ENCODE assay signal across 21 cellular contexts in the genomic region with DNA sequence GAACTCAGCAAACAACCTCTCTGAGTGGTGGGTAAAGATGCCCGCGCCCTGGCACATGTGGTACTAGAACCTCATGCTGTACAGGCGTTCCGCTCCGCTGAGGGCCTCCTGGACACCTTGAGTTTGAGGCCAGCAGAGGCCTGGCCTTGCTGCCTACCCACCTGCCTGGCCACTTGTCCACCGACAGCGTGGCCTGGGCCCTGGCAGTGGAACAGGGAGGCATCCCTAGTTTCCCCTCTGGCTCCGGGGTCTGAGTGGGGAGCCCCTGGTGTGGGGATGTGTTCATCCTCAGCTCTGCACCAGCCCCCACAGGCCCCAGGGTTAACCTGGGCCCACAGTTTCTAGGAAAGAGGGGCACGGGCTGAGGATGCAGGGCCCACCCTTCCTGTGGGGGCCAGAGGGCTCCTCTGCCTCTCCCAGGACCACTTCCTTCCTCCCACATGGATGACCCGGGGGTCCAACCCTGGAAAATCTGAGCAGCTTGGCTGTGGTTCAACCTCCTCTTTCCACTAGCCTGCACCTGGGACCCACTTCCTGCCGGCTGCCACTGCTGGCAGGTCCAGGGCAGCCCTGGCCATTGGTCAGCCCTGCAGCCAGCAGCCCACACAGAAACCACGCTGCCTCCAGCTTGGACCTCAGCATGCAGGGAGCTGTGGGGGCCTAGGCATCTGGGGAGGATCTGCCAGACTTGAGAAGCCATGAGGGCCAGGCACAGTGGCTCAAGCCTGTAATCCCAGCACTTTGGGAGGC.
"Had no signal": no experiment of that assay in that cellular context is flagged by ENCODE, and none has a peak within 500 bp of the region (broad histone marks: within the 10 kb centered on the region; RNA-seq: fewer than 3 reads in every experiment).

No MANE protein-coding gene starts in this region.

- H3K27ac Mint-ChIP-seq: activated B cell treated with CpG ODN at 0.5 μM for 24 hours; activated CD8-positive, alpha-beta T cell treated with anti-CD3 and anti-CD28 coated beads, Interleukin-2, amount 10 ng/mL, durations not matched to agents 7 days and 5 days; activated naive CD8-positive, alpha-beta T cell; effector memory CD8-positive, alpha-beta T cell; natural killer cell treated with Interleukin-12 subunit alpha and Interleukin-12 subunit beta and Interleukin-15 and Interleukin-18, amount 100 ng/mL, for 72 hours had no signal

- H3K9me3 ChIP-seq: left ventricle myocardium inferior, testis had no signal

- ATAC-seq: activated CD8-positive, alpha-beta T cell treated with anti-CD3 and anti-CD28 coated beads, Interleukin-2, amount 10 ng/mL, durations not matched to agents 7 days and 5 days; effector memory CD8-positive, alpha-beta T cell; natural killer cell treated with Interleukin-12 subunit alpha and Interleukin-12 subunit beta and Interleukin-15 and Interleukin-18, amount 100 ng/mL, for 72 hours; sciatic nerve; stimulated activated naive CD8-positive, alpha-beta T cell treated with anti-CD3 and anti-CD28 coated beads, Interleukin-15, amount 100 ng/mL, for 72 hours had no signal

- H3K9me3 Mint-ChIP-seq: activated B cell treated with CpG ODN at 0.5 μM for 24 hours; central memory CD8-positive, alpha-beta T cell; effector memory CD8-positive, alpha-beta T cell; natural killer cell treated with Interleukin-12 subunit alpha and Interleukin-12 subunit beta and Interleukin-15 and Interleukin-18, amount 100 ng/mL, for 72 hours; stimulated activated naive CD8-positive, alpha-beta T cell treated with anti-CD3 and anti-CD28 coated beads, Interleukin-15, amount 100 ng/mL, for 72 hours had no signal

- H3K4me1 Mint-ChIP-seq: central memory CD8-positive, alpha-beta T cell had no signal

- H3K36me3 Mint-ChIP-seq: activated naive CD8-positive, alpha-beta T cell; brain; natural killer cell treated with Interleukin-12 subunit alpha and Interleukin-12 subunit beta and Interleukin-15 and Interleukin-18, amount 100 ng/mL, for 72 hours had no signal

- H3K27ac ChIP-seq: epithelial cell of prostate, left ventricle myocardium inferior, testis had no signal

- H3K4me3 Mint-ChIP-seq: activated B cell treated with CpG ODN at 0.5 μM for 24 hours; activated CD8-positive, alpha-beta T cell treated with anti-CD3 and anti-CD28 coated beads, Interleukin-2, amount 10 ng/mL, durations not matched to agents 7 days and 5 days; activated naive CD8-positive, alpha-beta T cell; central memory CD8-positive, alpha-beta T cell; effector memory CD8-positive, alpha-beta T cell; natural killer cell treated with Interleukin-12 subunit alpha and Interleukin-12 subunit beta and Interleukin-15 and Interleukin-18, amount 100 ng/mL, for 72 hours; stimulated activated naive CD8-positive, alpha-beta T cell treated with anti-CD3 and anti-CD28 coated beads, Interleukin-15, amount 100 ng/mL, for 72 hours had no signal

- H3K4me3 ChIP-seq: left ventricle myocardium inferior, testis had no signal

- H3K36me3 ChIP-seq: left ventricle myocardium inferior had no signal

- DNase-seq: activated B cell treated with CpG ODN at 0.5 μM for 24 hours; activated CD4-positive, alpha-beta T cell treated with anti-CD3 and anti-CD28 coated beads for 48 hours; activated CD8-positive, alpha-beta memory T cell treated with anti-CD3 and anti-CD28 coated beads, Interleukin-2, amount 50 U/mL, for 4 hours; activated CD8-positive, alpha-beta T cell treated with anti-CD3 and anti-CD28 coated beads, Interleukin-2, amount 10 ng/mL, durations not matched to agents 7 days and 5 days; activated effector memory CD4-positive, alpha-beta T cell treated with anti-CD3 and anti-CD28 coated beads, Interleukin-2, amount 50 U/mL, for 16 hours; activated T-cell treated with anti-CD3 and anti-CD28 coated beads, Interleukin-2, amount 50 U/mL, for 48 hours; cortex of kidney; effector memory CD8-positive, alpha-beta T cell; left ventricle myocardium inferior; mesendoderm; nucleus accumbens; stimulated activated CD4-positive, alpha-beta T cell treated with anti-CD3 and anti-CD28 coated beads, Interleukin-1b, Interleukin-23, amount 100 ng/mL, for 48 hours; stimulated activated naive CD8-positive, alpha-beta T cell treated with anti-CD3 and anti-CD28 coated beads, Interleukin-15, amount 100 ng/mL, for 72 hours; SW 1271; testis had no signal

- H3K27me3 ChIP-seq: testis had no signal
